ENCODE assay signal across 1 cellular context in genomic region chr1:116131866-116132605, GRCh38.
TF ChIP-seq lines count a peak whose summit lies in the region.

No MANE protein-coding gene starts in this region.

TF ChIP-seq in K562, 482 proteins besides CTCF, POLR2A, EP300 and RAD21 (continued from another document):
- TF ChIP-seq ZBTB40 (IDR thresholded peaks at IDR 0.05) (no peak; the same call in 1 of the 2 replicates), ZBTB40 (CRISPR knock-in tag; IDR thresholded peaks at IDR 0.05) (no peak), ZFX (CRISPR knock-in tag; IDR thresholded peaks at IDR 0.05) (no peak), MCM7 (IDR thresholded peaks at IDR 0.05) (no peak), ZNF696 (CRISPR knock-in tag; conservative IDR thresholded peaks at IDR 0.05) (no peak), SMAD2 (IDR thresholded peaks at IDR 0.05; ENCODE audit: low read depth, low read length) (no peak), DLX4 (CRISPR knock-in tag; IDR thresholded peaks at IDR 0.05) (no peak), ZNF592 (IDR thresholded peaks at IDR 0.05) (no peak)
